Comparison of ENCODE assay signal across 14 cellular contexts in genomic region chr2:30807249-30807648, GRCh38. TPM values are rescaled to one million over a fixed set of nuclear protein-coding genes. Genes with fewer than 3 reads are reported as not detected.
A peak's percentile ranks its signal among the peaks of the same experiment; 100 is the strongest.
DNase-seq lines count a peak whose midpoint lies in the region; ATAC-seq and TF ChIP-seq lines count a peak whose summit lies in the region.
"Had no signal": no experiment of that assay in that cellular context is flagged by ENCODE, and none has a peak within 500 bp of the region (broad histone marks: within the 10 kb centered on the region; RNA-seq: fewer than 3 reads in every experiment).

TSS of gene CAPN13 (minus strand) at chr2:30807446. CDS start at chr2:30787325, 20,121 bp downstream.

- H3K79me2 ChIP-seq in MM.1S (ENCODE audit: low read length): no peaks in the 10 kb centered on the region

- no peak within 1 kb of the TSS for H3K27ac ChIP-seq in RWPE2 (ENCODE audit: poor library complexity, severe bottlenecking)
- H3K27ac ChIP-seq in MM.1S (ENCODE audit: low read length): no peak within 1 kb of the TSS

- no peak for TF ChIP-seq CTCF in RWPE2 (IDR thresholded peaks at IDR 0.05; ENCODE audit: poor library complexity, severe bottlenecking)
- no peak for TF ChIP-seq CTCF in type B pancreatic cell (conservative IDR thresholded peaks at IDR 0.05)
- TF ChIP-seq CTCF in MM.1S (IDR thresholded peaks at IDR 0.05; ENCODE audit: low read length): no peak

- H3K27me3 ChIP-seq in RWPE2 (ENCODE audit: insufficient read depth, poor library complexity, severe bottlenecking) (peaks cover 3% of the 10 kb centered on the region), MM.1S (replicated peaks; ENCODE audit: insufficient read depth, low read length) (no peaks in the 10 kb centered on the region)

- no peaks in the 10 kb centered on the region for H3K4me1 Mint-ChIP-seq in type B pancreatic cell (ENCODE audit: unreplicated experiment)
- H3K4me1 Mint-ChIP-seq: activated B cell treated with CpG ODN at 0.5 μM for 24 hours had no signal

- ATAC-seq in RWPE2 (ENCODE audit: low read depth) (peak; percentile 86), GM19351 (IDR thresholded peaks at IDR 0.05; ENCODE audit: unreplicated experiment) (no peak)

- H3K27ac Mint-ChIP-seq in type B pancreatic cell: peak within 1 kb of the TSS; percentile 43
- H3K27ac Mint-ChIP-seq: activated B cell treated with CpG ODN at 0.5 μM for 24 hours; stimulated activated naive CD8-positive, alpha-beta T cell treated with anti-CD3 and anti-CD28 coated beads, Interleukin-15, Interleukin-2, amounts not matched to agents 100 ng/mL and 50 ng/mL, for 24 hours had no signal

- no peaks in the 10 kb centered on the region for H3K9me3 Mint-ChIP-seq in type B pancreatic cell
- H3K9me3 Mint-ChIP-seq: activated B cell treated with CpG ODN at 0.5 μM for 24 hours; stimulated activated naive CD8-positive, alpha-beta T cell treated with anti-CD3 and anti-CD28 coated beads, Interleukin-15, Interleukin-2, amounts not matched to agents 100 ng/mL and 50 ng/mL, for 24 hours had no signal

- H3K9ac ChIP-seq in MM.1S (ENCODE audit: low read length): no peak within 1 kb of the TSS

- no peaks in the 10 kb centered on the region for H3K4me1 ChIP-seq in RWPE2 (ENCODE audit: insufficient read depth, poor library complexity, severe bottlenecking)
- H3K4me1 ChIP-seq in MM.1S (ENCODE audit: low read length): no peaks in the 10 kb centered on the region

- peak; percentile 29 for DNase-seq in NCI-H748 (lab: John Stamatoyannopoulos, UW; ENCODE audit: unreplicated experiment)
- DNase-seq in NCI-H748 treated with DMSO at 0.1 percent for 48 hours (lab: John Stamatoyannopoulos, UW): no peak
- DNase-seq in RWPE2 (ENCODE audit: low spot score): no peak
- DNase-seq in iPS-NIHi7 (ENCODE audit: extremely low spot score): peak; percentile 85
- no peak for DNase-seq in type B pancreatic cell (ENCODE audit: extremely low spot score, unreplicated experiment)
- no peak for DNase-seq in activated naive CD4-positive, alpha-beta T cell treated with anti-CD3 and anti-CD28 coated beads, Interleukin-2, amount 50 U/mL, for 16 hours
- DNase-seq in MM.1S: no peak
- DNase-seq: activated B cell treated with CpG ODN at 0.5 μM for 24 hours, erythroblast, NCI-H187 treated with DMSO at 0.1 percent for 48 hours, occipital lobe had no signal

- peak within 1 kb of the TSS; percentile 28 for H3K4me3 Mint-ChIP-seq in type B pancreatic cell
- H3K4me3 Mint-ChIP-seq: activated B cell treated with CpG ODN at 0.5 μM for 24 hours; stimulated activated naive CD8-positive, alpha-beta T cell treated with anti-CD3 and anti-CD28 coated beads, Interleukin-15, Interleukin-2, amounts not matched to agents 100 ng/mL and 50 ng/mL, for 24 hours had no signal

- no peak within 1 kb of the TSS for H2AFZ ChIP-seq in MM.1S (ENCODE audit: low read length)

- no peaks in the 10 kb centered on the region for H4K20me1 ChIP-seq in MM.1S (ENCODE audit: insufficient read depth, low read length)

- H3K9me3 ChIP-seq in RWPE2 (ENCODE audit: severe bottlenecking) (no peaks in the 10 kb centered on the region), MM.1S (replicated peaks; ENCODE audit: insufficient read depth, low read length) (no peaks in the 10 kb centered on the region)

- H3K4me3 ChIP-seq in RWPE2 (ENCODE audit: severe bottlenecking) (no peak within 1 kb of the TSS), MM.1S (ENCODE audit: low read length) (no peak within 1 kb of the TSS)

- no peaks in the 10 kb centered on the region for H3K9me2 ChIP-seq in MM.1S (replicated peaks; ENCODE audit: insufficient read depth, low read length)

- H3K36me3 ChIP-seq in RWPE2 (ENCODE audit: low read depth) (no peaks in the 10 kb centered on the region), MM.1S (replicated peaks; ENCODE audit: insufficient read depth, low read length) (no peaks in the 10 kb centered on the region)

- no peak within 1 kb of the TSS for H3K4me2 ChIP-seq in MM.1S (ENCODE audit: low read depth, low read length)

- H3K36me3 Mint-ChIP-seq in type B pancreatic cell: no peaks in the 10 kb centered on the region

- no peaks in the 10 kb centered on the region for H3F3A ChIP-seq in MM.1S (ENCODE audit: insufficient read depth, low read length)

- peaks cover 11% of the 10 kb centered on the region for H3K27me3 Mint-ChIP-seq in type B pancreatic cell

RNA-seq across cellular contexts. Expression of gene CAPN13, which starts in this region (rescaled TPM):
- total RNA-seq in type B pancreatic cell (ENCODE audit: low replicate concordance): 3.3 and 4.9 TPM in 2 replicates
- total RNA-seq: activated B cell treated with CpG ODN at 0.5 μM for 24 hours, Daoy had no signal

Comparison
In these comparisons a context has a peak if more than half of its experiments do, and no peak if none do; other contexts are left out.
1. DNase-seq: peak in NCI-H748 (single experiment) and iPS-NIHi7 (single experiment); none in NCI-H748 treated with DMSO at 0.1 percent for 48 hours (single experiment), RWPE2 (single experiment), type B pancreatic cell (single experiment), activated naive CD4-positive, alpha-beta T cell treated with anti-CD3 and anti-CD28 coated beads, Interleukin-2, amount 50 U/mL, for 16 hours (single experiment) and MM.1S (single experiment).